Comparison of ENCODE assay signal across 9 cellular contexts in genomic region chr13:29156136-29156535, GRCh38.
"Had no signal": no experiment of that assay in that cellular context is flagged by ENCODE, and none has a peak within 500 bp of the region (broad histone marks: within the 10 kb centered on the region; RNA-seq: fewer than 3 reads in every experiment).

No MANE protein-coding gene starts in this region.

- H3K36me3 ChIP-seq: HAP-1 had no signal

- H3K27ac ChIP-seq: GM23248, KMS-11 had no signal

- DNase-seq: GM23248, GOT3, H7, HFFc6, KBM-7 had no signal

- H3K9ac ChIP-seq: GM23248, KMS-11 had no signal

- H3K9me3 ChIP-seq: HAP-1 had no signal

- H3K4me1 ChIP-seq: HAP-1 had no signal

- H2AFZ ChIP-seq: GM23248 had no signal

- H3K4me2 ChIP-seq: KMS-11 had no signal

- H3K4me3 ChIP-seq: GM23248, HAP-1 had no signal

- ATAC-seq: HCT116 had no signal

- FAIRE-seq: HTR-8/SVneo had no signal
